ENCODE assay signal across 16 cellular contexts in the genomic region with DNA sequence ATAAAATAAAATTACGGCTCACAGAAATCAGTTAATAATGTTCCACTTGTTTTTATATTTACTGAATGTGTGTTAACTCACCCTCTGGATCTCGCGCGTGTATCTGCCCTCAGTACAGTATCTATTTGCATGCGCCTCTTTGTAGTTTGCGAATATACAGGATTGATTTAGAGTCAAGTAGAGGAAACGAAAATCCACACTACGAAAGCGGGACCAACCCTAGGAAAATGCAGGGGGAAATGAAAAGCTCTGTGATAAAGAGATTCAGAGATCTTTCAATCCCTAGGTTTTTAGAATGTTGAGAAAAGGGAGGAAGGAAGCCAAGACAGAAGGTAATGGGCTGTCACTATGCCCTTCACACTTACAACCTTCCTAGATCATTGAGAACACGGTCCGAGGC. TPM values are rescaled to one million over a fixed set of nuclear protein-coding genes. Genes with fewer than 3 reads are reported as not detected.
DNase-seq lines count a peak whose midpoint lies in the region; ATAC-seq and TF ChIP-seq lines count a peak whose summit lies in the region.
"Had no signal": no experiment of that assay in that cellular context is flagged by ENCODE, and none has a peak within 500 bp of the region (broad histone marks: within the 10 kb centered on the region; RNA-seq: fewer than 3 reads in every experiment).

No MANE protein-coding gene starts in this region.

- no peaks in the 10 kb centered on the region for H3K9me3 Mint-ChIP-seq in Calu3 (ENCODE audit: low read depth, unreplicated experiment)
- H3K9me3 Mint-ChIP-seq: CD4-positive, alpha-beta T cell; central memory CD8-positive, alpha-beta T cell had no signal

- H3K4me1 ChIP-seq in MM.1S (ENCODE audit: low read length) (no peaks in the 10 kb centered on the region), ectodermal cell (ENCODE audit: control insufficient read depth, insufficient read depth, low read length) (no peaks in the 10 kb centered on the region)

- WGBS in ectodermal cell, 2 experiments, result 28 to 42% methylated on average over 9 to 11 of the region's 11 CpGs

- H4K20me1 ChIP-seq in MM.1S (ENCODE audit: insufficient read depth, low read length), result no peaks in the 10 kb centered on the region
- no peaks in the 10 kb centered on the region for H4K20me1 ChIP-seq in neural cell (ENCODE audit: insufficient read depth)

- no TSS peak for BruUV-seq in Calu3 (replicated peaks; lab: Mats Ljungman, UMichigan)

- H3K4me3 ChIP-seq in MM.1S (ENCODE audit: low read length) (peak overlapping the region; percentile 64), ectodermal cell (ENCODE audit: insufficient read depth, low read depth, low read length) (peak overlapping the region; percentile 71), neural cell (ENCODE audit: low read length) (peak overlapping the region; percentile 81)

- H3K36me3 Mint-ChIP-seq in Calu3 (ENCODE audit: insufficient read depth, unreplicated experiment) (peaks cover 17% of the 10 kb centered on the region), T-helper 17 cell (ENCODE audit: low read depth) (no peaks in the 10 kb centered on the region)

- H3K27me3 ChIP-seq in MM.1S (replicated peaks; ENCODE audit: insufficient read depth, low read length), result no peaks in the 10 kb centered on the region
- H3K27me3 ChIP-seq in ectodermal cell (ENCODE audit: control insufficient read depth, insufficient read depth, low read length, poor library complexity, severe bottlenecking), result peaks cover 5% of the 10 kb centered on the region
- no peaks in the 10 kb centered on the region for H3K27me3 ChIP-seq in neural cell (ENCODE audit: insufficient read depth, low read depth, low read length)

- H3K36me3 ChIP-seq in MM.1S (replicated peaks; ENCODE audit: insufficient read depth, low read length) (no peaks in the 10 kb centered on the region), ectodermal cell (ENCODE audit: control insufficient read depth, insufficient read depth, low read length) (no peaks in the 10 kb centered on the region), neural cell (ENCODE audit: insufficient read depth, low read length) (no peaks in the 10 kb centered on the region)

- TF ChIP-seq CTCF in Calu3 (IDR thresholded peaks at IDR 0.05; ENCODE audit: unreplicated experiment) (no peak), MM.1S (IDR thresholded peaks at IDR 0.05; ENCODE audit: low read length) (no peak), neural cell (IDR thresholded peaks at IDR 0.05; ENCODE audit: poor library complexity, severe bottlenecking) (no peak)

- intact Hi-C loops in Calu3 (cut with micrococcal nuclease; ENCODE audit: unreplicated experiment), result loop anchor here (5.0 kb wide), 1 partner anchor 583 kb away; no protein-coding TSS in a partner anchor

- H3K27me3 Mint-ChIP-seq in Calu3 (ENCODE audit: unreplicated experiment), result no peaks in the 10 kb centered on the region
- H3K27me3 Mint-ChIP-seq in T-helper 17 cell, result peaks cover 33% of the 10 kb centered on the region

- no peaks in the 10 kb centered on the region for H3K4me1 Mint-ChIP-seq in Calu3 (ENCODE audit: low read depth, unreplicated experiment)
- peaks cover 2% of the 10 kb centered on the region for H3K4me1 Mint-ChIP-seq in T-helper 17 cell
- H3K4me1 Mint-ChIP-seq: central memory CD8-positive, alpha-beta T cell; stimulated activated naive B cell treated with anti-CD40 and anti-IgM and Interleukin-4, amounts not matched to agents 10 μg/mL and 1 μg/mL and 100 μg/mL, for 72 hours had no signal

- H3F3A ChIP-seq in MM.1S (ENCODE audit: insufficient read depth, low read length), result no peaks in the 10 kb centered on the region
- H3F3A ChIP-seq in neural cell (ENCODE audit: insufficient read depth, low read length, poor library complexity, severe bottlenecking), result no peaks in the 10 kb centered on the region

- H3K9me2 ChIP-seq in MM.1S (replicated peaks; ENCODE audit: insufficient read depth, low read length) (no peaks in the 10 kb centered on the region), neural cell (ENCODE audit: insufficient read depth, low read length) (no peaks in the 10 kb centered on the region)

- TF ChIP-seq EP300 in neural cell (conservative IDR thresholded peaks at IDR 0.05; ENCODE audit: poor library complexity, severe bottlenecking), result no peak

- H2AFZ ChIP-seq in MM.1S (ENCODE audit: low read length), result peak overlapping the region; percentile 10; the same call in 1 of the 2 replicates
- peak overlapping the region; percentile 87 for H2AFZ ChIP-seq in neural cell (ENCODE audit: low read depth, low read length)

- H3K27ac Mint-ChIP-seq in Calu3 (ENCODE audit: unreplicated experiment) (no peak overlapping the region), T-helper 17 cell (no peak overlapping the region)
- H3K27ac Mint-ChIP-seq: activated CD8-positive, alpha-beta T cell treated with anti-CD3 and anti-CD28 coated beads, Interleukin-2, amount 10 ng/mL, durations not matched to agents 7 days and 5 days; activated naive CD4-positive, alpha-beta T cell treated with anti-CD3 and anti-CD28 coated beads for 36 hours; CD4-positive, alpha-beta T cell; stimulated activated naive B cell treated with anti-CD40 and anti-IgM and Interleukin-4, amounts not matched to agents 10 μg/mL and 1 μg/mL and 100 μg/mL, for 72 hours had no signal

- peak overlapping the region; percentile 70; the same call in 1 of the 2 replicates for H3K4me2 ChIP-seq in MM.1S (ENCODE audit: low read depth, low read length)
- peak overlapping the region; percentile 69 for H3K4me2 ChIP-seq in neural cell (ENCODE audit: low read length)

- H3K79me2 ChIP-seq in MM.1S (ENCODE audit: low read length) (no peaks in the 10 kb centered on the region), neural cell (replicated peaks; ENCODE audit: insufficient read depth, low read length) (peaks cover 26% of the 10 kb centered on the region)

- H3K9me3 ChIP-seq in MM.1S (replicated peaks; ENCODE audit: insufficient read depth, low read length), result no peaks in the 10 kb centered on the region
- H3K9me3 ChIP-seq in ectodermal cell (ENCODE audit: control insufficient read depth, low read length), result no peaks in the 10 kb centered on the region
- no peaks in the 10 kb centered on the region for H3K9me3 ChIP-seq in neural cell (ENCODE audit: low read length)
- H3K9me3 ChIP-seq in T-helper 17 cell (ENCODE audit: control insufficient read depth, low read length, poor library complexity, severe bottlenecking), result no peaks in the 10 kb centered on the region

- DNase-seq in Calu3, result no peak
- DNase-seq in MM.1S, result no peak
- DNase-seq in T-helper 17 cell, result no peak
- DNase-seq in dermis blood vessel endothelial cell, result no peak
- DNase-seq: activated CD8-positive, alpha-beta T cell treated with anti-CD3 and anti-CD28 coated beads, Interleukin-2, amount 10 ng/mL, durations not matched to agents 7 days and 5 days; activated naive CD4-positive, alpha-beta T cell treated with anti-CD3 and anti-CD28 coated beads for 36 hours; CD4-positive, alpha-beta T cell; left cardiac atrium; stimulated activated CD4-positive, alpha-beta T cell treated with anti-CD3 and anti-CD28 coated beads, Interleukin-2, amount 100 ng/mL, for 24 hours; stimulated activated naive B cell treated with anti-CD40 and anti-IgM and Interleukin-4, amounts not matched to agents 10 μg/mL and 1 μg/mL and 100 μg/mL, for 72 hours had no signal

- H3K4me3 Mint-ChIP-seq in Calu3 (ENCODE audit: low read depth, unreplicated experiment), result peak overlapping the region; percentile 72
- no peak overlapping the region for H3K4me3 Mint-ChIP-seq in T-helper 17 cell
- H3K4me3 Mint-ChIP-seq: activated CD8-positive, alpha-beta T cell treated with anti-CD3 and anti-CD28 coated beads, Interleukin-2, amount 10 ng/mL, durations not matched to agents 7 days and 5 days; activated naive CD4-positive, alpha-beta T cell treated with anti-CD3 and anti-CD28 coated beads for 36 hours; CD4-positive, alpha-beta T cell; central memory CD8-positive, alpha-beta T cell; stimulated activated naive B cell treated with anti-CD40 and anti-IgM and Interleukin-4, amounts not matched to agents 10 μg/mL and 1 μg/mL and 100 μg/mL, for 72 hours had no signal

- H3K27ac ChIP-seq in MM.1S (ENCODE audit: low read length) (no peak overlapping the region), ectodermal cell (ENCODE audit: insufficient read depth, low read depth, low read length, poor library complexity, severe bottlenecking) (no peak overlapping the region), neural cell (ENCODE audit: low read length) (peak overlapping the region; percentile 84)

- ATAC-seq in T-helper 17 cell (no peak), HG03442 (IDR thresholded peaks at IDR 0.05; ENCODE audit: unreplicated experiment) (no peak)
- ATAC-seq: activated CD8-positive, alpha-beta T cell treated with anti-CD3 and anti-CD28 coated beads, Interleukin-2, amount 10 ng/mL, durations not matched to agents 7 days and 5 days; left cardiac atrium; stimulated activated naive B cell treated with anti-CD40 and anti-IgM and Interleukin-4, amounts not matched to agents 10 μg/mL and 1 μg/mL and 100 μg/mL, for 72 hours had no signal

- no peak for TF ChIP-seq RAD21 in neural cell (conservative IDR thresholded peaks at IDR 0.05)

- H3K9ac ChIP-seq in MM.1S (ENCODE audit: low read length), result peak overlapping the region; percentile 59; the same call in 1 of the 2 replicates
- peak overlapping the region; percentile 84 for H3K9ac ChIP-seq in neural cell (ENCODE audit: low read length)

- CTCF ChIA-PET in Calu3 (lab: Charles Lee), result interaction anchor here (0.5 kb wide), 1 partner anchor 73 kb away, joined by 3 read pairs; no protein-coding TSS in a partner anchor

TF ChIP-seq in neural cell, 6 proteins besides CTCF, POLR2A, EP300 and RAD21 (continues in another document):
- TF ChIP-seq POLR2AphosphoS5 (IDR thresholded peaks at IDR 0.05) (no peak), SMC3 (conservative IDR thresholded peaks at IDR 0.05; ENCODE audit: poor library complexity) (no peak), MXI1 (conservative IDR thresholded peaks at IDR 0.05; ENCODE audit: poor library complexity, severe bottlenecking) (no peak), TAF1 (IDR thresholded peaks at IDR 0.05; ENCODE audit: low read depth) (no peak)

RNA-seq across cellular contexts. Expression of a gene that starts 0.9 kb away (rescaled TPM):
- total RNA-seq in Calu3 (2022) (1.9 and 2.0 TPM in 2 replicates), T-helper 17 cell (not detected), dermis blood vessel endothelial cell (not detected in 2 replicates)
- 4.8 TPM for polyA plus RNA-seq in ectodermal cell (2013, experiment 1 of 4)
- 4.2 TPM for polyA plus RNA-seq in ectodermal cell (2013, experiment 2 of 4)
- polyA plus RNA-seq in ectodermal cell (2013, experiment 3 of 4), result 4.0 TPM
- 4.1 TPM for polyA plus RNA-seq in ectodermal cell (2013, experiment 4 of 4)
- 16.1 and 18.5 TPM in 2 replicates for polyA plus RNA-seq in neural cell
- polyA minus RNA-seq in neural cell, result 44.1 and 58.9 TPM in 2 replicates
- total RNA-seq: activated CD8-positive, alpha-beta T cell treated with anti-CD3 and anti-CD28 coated beads, Interleukin-2, amount 10 ng/mL, durations not matched to agents 7 days and 5 days; activated naive CD4-positive, alpha-beta T cell treated with anti-CD3 and anti-CD28 coated beads for 36 hours; CD4-positive, alpha-beta T cell; left cardiac atrium; OCI-LY7; osteocyte had no signal
